Comparison of ENCODE assay signal across 1 cellular context in the genomic region with DNA sequence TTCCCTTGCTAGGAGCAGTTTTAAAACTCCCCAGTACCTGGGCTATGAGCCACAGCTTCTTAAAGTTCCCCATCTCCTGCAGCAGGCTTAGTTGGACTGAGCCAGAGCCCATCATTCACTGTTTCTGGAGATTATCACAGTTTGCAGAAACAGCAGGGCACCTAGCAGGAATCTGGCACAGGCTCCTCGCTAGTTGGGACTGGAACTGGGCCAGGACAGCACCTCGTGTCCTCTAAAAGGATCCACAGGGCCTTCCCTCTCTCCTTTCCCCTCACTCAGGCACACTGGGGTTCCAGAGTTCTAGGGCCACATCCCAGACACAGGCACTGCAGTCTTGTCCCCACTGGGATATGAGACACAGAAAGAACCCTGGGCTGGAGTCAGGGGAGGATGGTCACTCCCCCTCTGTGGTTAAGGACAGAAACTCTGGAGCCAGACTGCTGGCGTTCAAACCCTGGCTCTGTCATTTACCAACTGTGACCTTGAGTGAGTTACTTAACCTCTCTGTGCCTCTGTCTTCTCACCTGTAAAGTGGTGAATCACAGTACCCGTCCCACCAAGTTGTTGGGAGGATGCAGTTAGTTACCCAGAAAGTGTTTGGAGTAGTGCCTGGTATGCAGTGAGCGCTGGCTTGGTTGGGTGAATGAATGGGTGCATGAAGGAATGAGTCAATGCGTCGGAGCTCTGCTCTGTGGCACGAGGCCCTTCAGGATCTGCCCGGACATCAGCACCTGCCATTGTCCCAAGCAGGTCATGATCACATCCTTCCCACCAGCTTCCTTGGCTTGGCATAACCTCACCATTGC.
TF ChIP-seq lines count a peak whose summit lies in the region.

No MANE protein-coding gene starts in this region.

TF ChIP-seq in GM23338, 12 proteins besides CTCF, POLR2A, EP300 and RAD21 (continued from another document):
- no peak for TF ChIP-seq NANOG (IDR thresholded peaks at IDR 0.05; ENCODE audit: borderline replicate concordance)
- no peak for TF ChIP-seq CREB1 (CRISPR knock-in tag; IDR thresholded peaks at IDR 0.05; ENCODE audit: low read depth)
